ENCODE assay signal across 19 cellular contexts in the genomic region with DNA sequence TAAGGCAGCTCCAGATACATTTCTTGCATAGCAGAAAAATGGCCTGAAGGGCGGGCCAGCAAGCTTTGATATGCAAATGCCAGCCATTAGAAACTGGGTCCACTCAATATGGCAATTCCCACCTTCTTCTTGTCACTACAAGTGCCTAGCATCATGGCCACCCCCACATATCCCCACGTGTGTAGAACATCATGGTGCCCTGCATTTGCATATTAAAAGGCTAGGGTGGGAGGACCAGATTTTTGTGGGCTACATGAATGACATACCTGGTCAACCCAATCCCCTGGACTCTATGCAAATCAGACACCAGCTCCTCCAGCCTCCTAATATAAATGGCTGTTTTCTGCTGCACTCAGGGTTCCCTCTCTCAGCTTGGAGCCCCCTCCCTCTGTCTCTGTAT. TPM values are rescaled to one million over a fixed set of nuclear protein-coding genes. Genes with fewer than 3 reads are reported as not detected.
DNase-seq lines count a peak whose midpoint lies in the region; ATAC-seq and TF ChIP-seq lines count a peak whose summit lies in the region.
"Had no signal": no experiment of that assay in that cellular context is flagged by ENCODE, and none has a peak within 500 bp of the region (broad histone marks: within the 10 kb centered on the region; RNA-seq: fewer than 3 reads in every experiment).

No MANE protein-coding gene starts in this region.

- peaks cover 13 to 27% of the 10 kb centered on the region in 2 donors for H3K9me3 Mint-ChIP-seq in activated T-cell treated with anti-CD3 and anti-CD28 coated beads, Interleukin-2, amount 50 U/mL, for 72 hours
- peaks cover 51% of the 10 kb centered on the region for H3K9me3 Mint-ChIP-seq in endodermal cell

- peak overlapping the region; percentile 29 for H3K4me3 ChIP-seq in endodermal cell (ENCODE audit: low read length)
- no peak overlapping the region for H3K4me3 ChIP-seq in psoas muscle
- H3K4me3 ChIP-seq: BLaER1 treated with 17β-estradiol and CSF1 and Interleukin-3, amounts not matched to agents 10 nM and 100 nM; GM12878; GM23338; HAP-1 had no signal

- peaks cover 37 to 66% of the 10 kb centered on the region in 2 donors for H3K36me3 Mint-ChIP-seq in activated T-cell treated with anti-CD3 and anti-CD28 coated beads, Interleukin-2, amount 50 U/mL, for 72 hours (ENCODE audit: insufficient read depth in 2 of 2)
- peaks cover 20% of the 10 kb centered on the region for H3K36me3 Mint-ChIP-seq in endodermal cell (ENCODE audit: low read depth)

- H3K4me3 Mint-ChIP-seq in activated T-cell treated with anti-CD3 and anti-CD28 coated beads, Interleukin-2, amount 50 U/mL, for 72 hours = no peak overlapping the region
- H3K4me3 Mint-ChIP-seq in endodermal cell = no peak overlapping the region
- H3K4me3 Mint-ChIP-seq: CD4-positive, CD25-positive, alpha-beta regulatory T cell; GM23338 had no signal

- ATAC-seq in activated T-cell treated with anti-CD3 and anti-CD28 coated beads, Interleukin-2, amount 50 U/mL, for 72 hours (replicated peaks in 1 of 2) = no peak
- ATAC-seq in psoas muscle = no peak
- ATAC-seq: GM12878 had no signal

- TF ChIP-seq CTCF in endodermal cell (conservative IDR thresholded peaks at IDR 0.05) = no peak
- no peak for TF ChIP-seq CTCF in psoas muscle (IDR thresholded peaks at IDR 0.05)

- H3K36me3 ChIP-seq in endodermal cell (ENCODE audit: control insufficient read depth, insufficient read depth, low read length) = no peaks in the 10 kb centered on the region
- H3K36me3 ChIP-seq in psoas muscle (ENCODE audit: insufficient read depth in 1 of 2, low read depth in 1 of 2) = peaks cover 0 to 7% of the 10 kb centered on the region in 2 donors
- H3K36me3 ChIP-seq: HAP-1 had no signal

- no peaks in the 10 kb centered on the region for H3K27me3 ChIP-seq in endodermal cell (ENCODE audit: control insufficient read depth, insufficient read depth, low read length, poor library complexity, severe bottlenecking)
- no peaks in the 10 kb centered on the region for H3K27me3 ChIP-seq in psoas muscle (ENCODE audit: insufficient read depth in 3 of 3, low read length in 2 of 3)
- H3K27me3 ChIP-seq: BLaER1 treated with 17β-estradiol and CSF1 and Interleukin-3, amounts not matched to agents 10 nM and 100 nM had no signal

- no peak overlapping the region for H3K27ac ChIP-seq in endodermal cell (ENCODE audit: low read depth, low read length)
- peak overlapping the region; percentile 86 for H3K27ac ChIP-seq in psoas muscle
- H3K27ac ChIP-seq: BLaER1 treated with 17β-estradiol and CSF1 and Interleukin-3, amounts not matched to agents 10 nM and 100 nM; HL-60 had no signal

- DNase-seq in activated T-cell treated with anti-CD3 and anti-CD28 coated beads, Interleukin-2, amount 50 U/mL, for 72 hours = no peak
- DNase-seq in activated T-cell treated with anti-CD3 and anti-CD28 coated beads, Interleukin-2, amount 50 U/mL, for 1 hour = no peak
- DNase-seq in endodermal cell (peak; percentile 80), psoas muscle (no peak), kidney tubule cell (ENCODE audit: low spot score) (no peak), DMS153 (lab: John Stamatoyannopoulos, UW) (no peak), kidney glomerular epithelial cell (lab: John Stamatoyannopoulos, UW) (no peak)
- DNase-seq: 8988T; ACHN; Calu3; CD4-positive, CD25-positive, alpha-beta regulatory T cell; DMS 273 treated with DMSO at 0.1 percent for 48 hours; DMS79 had no signal

- H3K27me3 Mint-ChIP-seq in activated T-cell treated with anti-CD3 and anti-CD28 coated beads, Interleukin-2, amount 50 U/mL, for 72 hours (ENCODE audit: low read depth) = no peaks in the 10 kb centered on the region
- H3K27me3 Mint-ChIP-seq in endodermal cell (ENCODE audit: insufficient read depth) = no peaks in the 10 kb centered on the region
- H3K27me3 Mint-ChIP-seq: CD4-positive, CD25-positive, alpha-beta regulatory T cell had no signal

- 89 to 93% methylated on average over 1 to 2 of the region's 2 CpGs for WGBS in endodermal cell (ENCODE audit: insufficient coverage in 1 of 2, insufficient read length in 1 of 2), 2 experiments
- WGBS in psoas muscle, 3 donors = 93 to 94% (median 94%) methylated on average over 2 of the region's 2 CpGs

- peaks cover 57% of the 10 kb centered on the region for H3K9me3 ChIP-seq in endodermal cell (ENCODE audit: control insufficient read depth, low read length)
- H3K9me3 ChIP-seq in psoas muscle = peaks cover 27% of the 10 kb centered on the region
- H3K9me3 ChIP-seq: HAP-1 had no signal

- H3K4me1 ChIP-seq in endodermal cell (ENCODE audit: control insufficient read depth, insufficient read depth, low read length) = peaks cover 8% of the 10 kb centered on the region
- peaks cover 23% of the 10 kb centered on the region for H3K4me1 ChIP-seq in psoas muscle
- H3K4me1 ChIP-seq: HAP-1 had no signal

- H3K4me1 Mint-ChIP-seq in activated T-cell treated with anti-CD3 and anti-CD28 coated beads, Interleukin-2, amount 50 U/mL, for 72 hours (ENCODE audit: low read depth) = no peaks in the 10 kb centered on the region
- H3K4me1 Mint-ChIP-seq in endodermal cell = peaks cover 14% of the 10 kb centered on the region

- H3K27ac Mint-ChIP-seq in activated T-cell treated with anti-CD3 and anti-CD28 coated beads, Interleukin-2, amount 50 U/mL, for 72 hours = peak overlapping the region; percentile 73
- no peak overlapping the region for H3K27ac Mint-ChIP-seq in endodermal cell
- H3K27ac Mint-ChIP-seq: CD4-positive, CD25-positive, alpha-beta regulatory T cell; GM23338 had no signal

- no peak overlapping the region for H3K9ac ChIP-seq in endodermal cell (ENCODE audit: extremely low read depth, low read length, poor library complexity, severe bottlenecking)
- H3K9ac ChIP-seq: BLaER1 treated with 17β-estradiol and CSF1 and Interleukin-3, amounts not matched to agents 10 nM and 100 nM had no signal

- intact Hi-C loops in psoas muscle (cut with DNase I) = loop anchor here (2.0 to 5.0 kb wide), 2 partner anchors 38 to 295 kb away; no protein-coding TSS in a partner anchor

RNA-seq across cellular contexts. Expression of gene PLN, which starts 31.7 kb away (rescaled TPM):
- total RNA-seq in activated T-cell treated with anti-CD3 and anti-CD28 coated beads, Interleukin-2, amount 50 U/mL, for 72 hours = not detected
- not detected for total RNA-seq in endodermal cell
- polyA plus RNA-seq in endodermal cell (2013, experiment 1 of 2) = not detected
- polyA plus RNA-seq in endodermal cell (2013, experiment 2 of 2) = 0.17 TPM
- total RNA-seq in psoas muscle = 100 to 1,000 TPM; 158 to 239 (median 211) TPM
- polyA plus RNA-seq in psoas muscle = 100 to 1,000 TPM in 2 of 3 donors, 10 to 100 TPM in 1; 72.7 to 214 (median 115) TPM
- total RNA-seq: Calu3; CD4-positive, CD25-positive, alpha-beta regulatory T cell; G401; GM12878; GM23338 had no signal

Comparison
In these comparisons a context has a peak if more than half of its experiments do, and no peak if none do; other contexts are left out.
1. RNA of gene PLN, which starts 31.7 kb away (total RNA-seq): 158 to 239 TPM in psoas muscle; not detected in endodermal cell and not detected in activated T-cell treated with anti-CD3 and anti-CD28 coated beads, Interleukin-2, amount 50 U/mL, for 72 hours; every median in the first group is over 100 times any median in the second.